Comparison of ENCODE assay signal across 16 cellular contexts in genomic region chr1:74858136-74858535, GRCh38.
DNase-seq lines count a peak whose midpoint lies in the region; ATAC-seq, FAIRE-seq and TF ChIP-seq lines count a peak whose summit lies in the region.
"Had no signal": no experiment of that assay in that cellular context is flagged by ENCODE, and none has a peak within 500 bp of the region (broad histone marks: within the 10 kb centered on the region; RNA-seq: fewer than 3 reads in every experiment).

No MANE protein-coding gene starts in this region.

- TF ChIP-seq CTCF in DOHH2 (IDR thresholded peaks at IDR 0.05; ENCODE audit: low read depth, low read length, poor library complexity, severe bottlenecking) (no peak), D721Med (IDR thresholded peaks at IDR 0.05; ENCODE audit: insufficient read depth, missing control alignments) (no peak), psoas muscle (IDR thresholded peaks at IDR 0.05) (no peak)

- peak; percentile 67 for ATAC-seq in GM19438 (IDR thresholded peaks at IDR 0.05; ENCODE audit: low read depth, unreplicated experiment)
- peak; percentile 59 for ATAC-seq in HG02759 (IDR thresholded peaks at IDR 0.05; ENCODE audit: unreplicated experiment)
- ATAC-seq in HG03460 (IDR thresholded peaks at IDR 0.05; ENCODE audit: unreplicated experiment): peak; percentile 55
- ATAC-seq in psoas muscle: no peak
- ATAC-seq: gastrocnemius medialis; left cardiac atrium; natural killer cell treated with Interleukin-12 subunit alpha and Interleukin-12 subunit beta and Interleukin-15 and Interleukin-18, amount 100 ng/mL, for 72 hours; Right ventricle myocardium inferior had no signal

- WGBS in psoas muscle, 3 donors: 85 to 86% (median 85%) methylated on average over 5 of the region's 5 CpGs

- intact Hi-C loops in psoas muscle (cut with DNase I): no loop called here

- no peaks in the 10 kb centered on the region for H3K9me2 ChIP-seq in DOHH2 (replicated peaks; ENCODE audit: control insufficient read depth, low read length)

- peaks cover 5% of the 10 kb centered on the region; the same call in 1 of the 2 replicates for H3K4me1 ChIP-seq in DOHH2 (ENCODE audit: control insufficient read depth, low read length)
- no peaks in the 10 kb centered on the region for H3K4me1 ChIP-seq in psoas muscle
- H3K4me1 ChIP-seq: gastrocnemius medialis had no signal

- H3K79me2 ChIP-seq in DOHH2 (ENCODE audit: control insufficient read depth, low read length): no peaks in the 10 kb centered on the region

- H3K4me2 ChIP-seq in DOHH2 (ENCODE audit: low read length): peak overlapping the region; percentile 27; the same call in 1 of the 2 replicates

- no peak overlapping the region for H3K4me3 ChIP-seq in DOHH2 (ENCODE audit: low read length)
- H3K4me3 ChIP-seq in psoas muscle: no peak overlapping the region
- H3K4me3 ChIP-seq: gastrocnemius medialis had no signal

- FAIRE-seq in D721Med (lab: Jason Lieb, UNC): no peak
- FAIRE-seq: A204.1, TTC549 had no signal

- H3K9me3 ChIP-seq in DOHH2 (ENCODE audit: control insufficient read depth, insufficient read depth, low read length): no peaks in the 10 kb centered on the region
- peaks cover 6% of the 10 kb centered on the region for H3K9me3 ChIP-seq in psoas muscle
- H3K9me3 ChIP-seq: gastrocnemius medialis had no signal

- H3K27ac ChIP-seq in DOHH2 (ENCODE audit: low read depth, low read length) (no peak overlapping the region), psoas muscle (no peak overlapping the region)
- H3K27ac ChIP-seq: gastrocnemius medialis had no signal

- DNase-seq in activated CD4-positive, alpha-beta T cell treated with anti-CD3 and anti-CD28 coated beads for 1 hour: no peak
- no peak for DNase-seq in D721Med (ENCODE audit: insufficient read length, low spot score)
- DNase-seq in psoas muscle: no peak
- no peak for DNase-seq in NCI-H1048 (lab: John Stamatoyannopoulos, UW)
- DNase-seq: activated CD8-positive, alpha-beta memory T cell treated with anti-CD3 and anti-CD28 coated beads, Interleukin-2, amount 50 U/mL, for 48 hours; gastrocnemius medialis; left cardiac atrium; NCI-H510A treated with DMSO at 0.1 percent for 48 hours had no signal

- no peaks in the 10 kb centered on the region for H3K27me3 ChIP-seq in DOHH2 (ENCODE audit: control insufficient read depth, low read length)
- no peaks in the 10 kb centered on the region for H3K27me3 ChIP-seq in psoas muscle (ENCODE audit: insufficient read depth in 3 of 3, low read length in 2 of 3)
- H3K27me3 ChIP-seq: gastrocnemius medialis had no signal

- no peaks in the 10 kb centered on the region for H3F3A ChIP-seq in DOHH2 (ENCODE audit: control insufficient read depth, insufficient read depth)

- H3K36me3 ChIP-seq in DOHH2 (ENCODE audit: control insufficient read depth, low read length) (no peaks in the 10 kb centered on the region), psoas muscle (ENCODE audit: insufficient read depth in 1 of 2, low read depth in 1 of 2) (no peaks in the 10 kb centered on the region)
- H3K36me3 ChIP-seq: gastrocnemius medialis had no signal

- no peaks in the 10 kb centered on the region for H4K20me1 ChIP-seq in DOHH2 (ENCODE audit: control insufficient read depth, insufficient read depth, low read depth, low read length)

Comparison
In these comparisons a context has a peak if more than half of its experiments do, and no peak if none do; other contexts are left out.
1. ATAC-seq: peak in GM19438 (single experiment), HG02759 (single experiment) and HG03460 (single experiment); none in psoas muscle (0 of 4).